ENCODE assay signal across 8 cellular contexts in the genomic region with DNA sequence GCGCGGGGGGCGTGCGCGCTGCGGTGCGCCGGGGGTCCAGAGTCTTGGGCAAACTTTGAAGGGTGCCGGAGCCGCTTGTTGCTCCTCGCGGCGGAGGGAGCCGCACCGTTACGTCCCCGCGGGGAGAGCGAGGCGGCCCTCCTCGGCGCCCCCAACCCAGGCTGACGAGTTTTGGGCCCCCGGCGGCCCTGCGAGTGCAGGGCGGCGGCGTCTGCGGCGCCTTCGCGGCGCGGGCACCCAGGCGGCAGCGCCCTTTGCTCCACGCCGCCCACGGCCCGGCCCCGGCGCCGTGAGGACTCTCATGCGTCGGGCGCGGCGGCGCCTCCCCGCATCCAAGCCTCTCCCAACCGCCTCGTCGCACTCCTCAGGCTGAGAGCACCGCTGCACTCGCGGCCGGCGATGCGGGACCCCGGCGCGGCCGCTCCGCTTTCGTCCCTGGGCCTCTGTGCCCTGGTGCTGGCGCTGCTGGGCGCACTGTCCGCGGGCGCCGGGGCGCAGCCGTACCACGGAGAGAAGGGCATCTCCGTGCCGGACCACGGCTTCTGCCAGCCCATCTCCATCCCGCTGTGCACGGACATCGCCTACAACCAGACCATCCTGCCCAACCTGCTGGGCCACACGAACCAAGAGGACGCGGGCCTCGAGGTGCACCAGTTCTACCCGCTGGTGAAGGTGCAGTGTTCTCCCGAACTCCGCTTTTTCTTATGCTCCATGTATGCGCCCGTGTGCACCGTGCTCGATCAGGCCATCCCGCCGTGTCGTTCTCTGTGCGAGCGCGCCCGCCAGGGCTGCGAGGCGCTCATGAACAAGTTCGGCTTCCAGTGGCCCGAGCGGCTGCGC. TPM values are rescaled to one million over a fixed set of nuclear protein-coding genes. Genes with fewer than 3 reads are reported as not detected.
A peak's percentile ranks its signal among the peaks of the same experiment; 100 is the strongest.
DNase-seq lines count a peak whose midpoint lies in the region; ATAC-seq, FAIRE-seq and TF ChIP-seq lines count a peak whose summit lies in the region.

No MANE protein-coding gene starts in this region.

- H3K18ac ChIP-seq in H1 (ENCODE audit: extremely low read depth, low read length): peak overlapping the region; percentile 96

- no peak overlapping the region for H2BK15ac ChIP-seq in H1 (ENCODE audit: low read length)

- no peak overlapping the region for H3K23ac ChIP-seq in H1 (ENCODE audit: insufficient read length)

- H2BK120ac ChIP-seq in H1 (replicated peaks; ENCODE audit: low read depth, low read length): no peak overlapping the region

- peak overlapping the region; percentile 32 for H3K4ac ChIP-seq in H1 (replicated peaks; ENCODE audit: insufficient read length, low read depth, low read length)

- no peak for FAIRE-seq in H1 (lab: Jason Lieb, UNC)

- peak overlapping the region in 1 of 3 donors; percentile 40 for H3K27ac Mint-ChIP-seq in CD4-positive, CD25-positive, alpha-beta regulatory T cell
- no peak overlapping the region for H3K27ac Mint-ChIP-seq in activated CD4-positive, alpha-beta T cell treated with anti-CD3 and anti-CD28 coated beads for 36 hours

- no peaks in the 10 kb centered on the region for H3K9me3 ChIP-seq in CD4-positive, CD25-positive, alpha-beta regulatory T cell (ENCODE audit: control insufficient read depth in 2 of 2, low read length in 2 of 2)
- H3K9me3 ChIP-seq in HUES48 (ENCODE audit: control insufficient read depth, insufficient read depth, low read length): no peaks in the 10 kb centered on the region
- no peaks in the 10 kb centered on the region for H3K9me3 ChIP-seq in H1 (ENCODE audit: insufficient read depth in 2 of 2, low read depth in 1 of 2, low read length in 1 of 2)
- H3K9me3 ChIP-seq in mucosa of stomach (ENCODE audit: control insufficient read depth, low read length): no peaks in the 10 kb centered on the region
- no peaks in the 10 kb centered on the region for H3K9me3 ChIP-seq in upper lobe of right lung

- TF ChIP-seq CTCF in H1 (IDR thresholded peaks at IDR 0.05; ENCODE audit: control extremely low read depth in 1 of 3, insufficient read depth in 1 of 3, low read depth in 1 of 3, low read length in 3 of 3) (no peak), upper lobe of right lung (IDR thresholded peaks at IDR 0.05) (no peak)

- H3K4me3 ChIP-seq in CD4-positive, CD25-positive, alpha-beta regulatory T cell (ENCODE audit: low read depth, low read length): peak overlapping the region; percentile 37
- H3K4me3 ChIP-seq in HUES48 (ENCODE audit: low read depth, low read length): peak overlapping the region; percentile 93
- H3K4me3 ChIP-seq in H1 (ENCODE audit: extremely low read depth in 1 of 4, insufficient read depth in 2 of 4, low read depth in 3 of 4, low read length in 4 of 4): peak overlapping the region; percentile 78 to 96 (median 93)
- peak overlapping the region; percentile 63 for H3K4me3 ChIP-seq in mucosa of stomach (ENCODE audit: low read length)
- H3K4me3 ChIP-seq in upper lobe of right lung: peak overlapping the region; percentile 72

- H2BK20ac ChIP-seq in H1 (ENCODE audit: low read length): 0 out of 2 replicates have a peak overlapping the region, but pooled peaks have one; percentile 13

- TF ChIP-seq POLR2A in H1 (IDR thresholded peaks at IDR 0.05; ENCODE audit: control extremely low read depth in 1 of 2, low read depth in 2 of 2, low read length in 2 of 2): peak in 1 of 2 experiments; percentile 57; a peak in 1 of 3 replicates

- POLR2A ChIA-PET in activated CD4-positive, alpha-beta T cell treated with anti-CD3 and anti-CD28 coated beads for 36 hours (lab: Charles Lee): no interaction called here
- POLR2A ChIA-PET in H1 (lab: Charles Lee; ENCODE audit: partially characterized antibody): interaction anchor here (0.7 to 2.4 kb wide), 10 partner anchors 10 to 175 kb away, joined by 3 to 11 read pairs (median 4); no protein-coding TSS in a partner anchor

- H2BK12ac ChIP-seq in H1 (ENCODE audit: low read depth, low read length): peak overlapping the region; percentile 88; the same call in 1 of the 2 replicates

- no peak for TF ChIP-seq EP300 in H1 (IDR thresholded peaks at IDR 0.05; ENCODE audit: borderline replicate concordance in 1 of 2, low read depth in 2 of 2, low read length in 2 of 2)

- H3K27me3 Mint-ChIP-seq in CD4-positive, CD25-positive, alpha-beta regulatory T cell: peaks cover 50% of the 10 kb centered on the region
- peaks cover 28% of the 10 kb centered on the region for H3K27me3 Mint-ChIP-seq in activated CD4-positive, alpha-beta T cell treated with anti-CD3 and anti-CD28 coated beads for 36 hours

- peak overlapping the region; percentile 77 for H4K8ac ChIP-seq in H1 (ENCODE audit: extremely low read depth, insufficient read depth, low read length)

- DNase-seq in CD4-positive, CD25-positive, alpha-beta regulatory T cell: peak; percentile 6 to 43 (median 32)
- peak; percentile 59 for DNase-seq in activated CD4-positive, alpha-beta T cell treated with anti-CD3 and anti-CD28 coated beads for 36 hours
- no peak for DNase-seq in H1 (ENCODE audit: low read depth in 1 of 2, low spot score in 2 of 2)
- peak; percentile 76 for DNase-seq in upper lobe of right lung
- DNase-seq in SIG-M5 treated with dmso at 0.1 percent for 504 hours (lab: John Stamatoyannopoulos, UW; ENCODE audit: unreplicated experiment): no peak

- peak overlapping the region; percentile 67 for H3K56ac ChIP-seq in H1 (replicated peaks; ENCODE audit: insufficient read length, low read depth, low read length)

- peaks cover 0 to 19% (median 12%) of the 10 kb centered on the region in 4 donors for H3K4me1 Mint-ChIP-seq in CD4-positive, CD25-positive, alpha-beta regulatory T cell
- H3K4me1 Mint-ChIP-seq in activated CD4-positive, alpha-beta T cell treated with anti-CD3 and anti-CD28 coated beads for 36 hours: peaks cover 15% of the 10 kb centered on the region

- TF ChIP-seq RAD21 in H1 (IDR thresholded peaks at IDR 0.05 in 1 of 2, conservative IDR thresholded peaks at IDR 0.05 in 1 of 2; ENCODE audit: low read depth in 2 of 2, low read length in 2 of 2): no peak

- ATAC-seq in CD4-positive, CD25-positive, alpha-beta regulatory T cell (ENCODE audit: low read depth in 2 of 2): peak in 1 of 2 donors; percentile 6
- ATAC-seq in GM19452 (IDR thresholded peaks at IDR 0.05; ENCODE audit: unreplicated experiment): peak; percentile 3
- ATAC-seq in activated CD4-positive, alpha-beta T cell treated with anti-CD3 and anti-CD28 coated beads for 36 hours: peak; percentile 17
- peak; percentile 29 for ATAC-seq in upper lobe of right lung

- peak overlapping the region; percentile 64 for H4K5ac ChIP-seq in H1 (ENCODE audit: insufficient read length, low read depth, low read length)

- H3K79me2 ChIP-seq in H1 (ENCODE audit: control insufficient read depth in 1 of 2, insufficient read depth in 2 of 2, low read length in 2 of 2): peaks cover 30 to 64% of the 10 kb centered on the region in 2 experiments

- 1% methylated on average over 95 of the region's 105 CpGs; no CpG with 5 or more reads in 1 of the 2 experiments for WGBS in H1 (ENCODE audit: extremely low coverage in 1 of 2, insufficient coverage in 1 of 2, insufficient read length in 1 of 2, insufficient replicate concordance in 2 of 2, low coverage in 1 of 2, low lambda C conversion rate in 2 of 2, missing lambda C conversion rate in 1 of 2), 2 experiments

- intact Hi-C loops in activated CD4-positive, alpha-beta T cell treated with anti-CD3 and anti-CD28 coated beads for 36 hours (cut with DNase I, micrococcal nuclease): loop anchor here (1.0 to 10.0 kb wide), 5 partner anchors 144 to 1072 kb away; a partner anchor contains a TSS
- intact Hi-C loops in upper lobe of right lung (cut with DNase I): no loop called here

- H3K79me1 ChIP-seq in H1 (ENCODE audit: low read depth, low read length): no peaks in the 10 kb centered on the region

- CTCF ChIA-PET in activated CD4-positive, alpha-beta T cell treated with anti-CD3 and anti-CD28 coated beads for 36 hours (lab: Charles Lee): interaction anchor here (1.1 kb wide), 1 partner anchor 10 kb away, joined by 3 read pairs; no protein-coding TSS in a partner anchor
- CTCF ChIA-PET in H1 (lab: Charles Lee; ENCODE audit: partially characterized antibody): interaction anchor here (0.7 to 2.1 kb wide), 10 partner anchors 9 to 175 kb away, joined by 3 to 6 read pairs (median 4); no protein-coding TSS in a partner anchor

- peaks cover 30 to 32% of the 10 kb centered on the region in 2 experiments for H4K20me1 ChIP-seq in H1 (replicated peaks in 1 of 2; ENCODE audit: control insufficient read depth in 1 of 2, insufficient read depth in 2 of 2, low read length in 2 of 2)

- no peak overlapping the region; the same call in 1 of the 2 replicates for H2AK5ac ChIP-seq in H1 (ENCODE audit: low read depth, low read length)

- peaks cover 0 to 2% (median 0%) of the 10 kb centered on the region in 7 donors for H3K9me3 Mint-ChIP-seq in CD4-positive, CD25-positive, alpha-beta regulatory T cell
- H3K9me3 Mint-ChIP-seq in activated CD4-positive, alpha-beta T cell treated with anti-CD3 and anti-CD28 coated beads for 36 hours (ENCODE audit: low read depth): no peaks in the 10 kb centered on the region

- H3K27ac ChIP-seq in CD4-positive, CD25-positive, alpha-beta regulatory T cell (ENCODE audit: insufficient read depth, low read length, poor library complexity, severe bottlenecking): no peak overlapping the region
- H3K27ac ChIP-seq in HUES48 (ENCODE audit: low read depth, low read length) (peak overlapping the region; percentile 95), H1 (ENCODE audit: low read depth, low read length) (peak overlapping the region; percentile 80), upper lobe of right lung (peak overlapping the region; percentile 92)

- H4K91ac ChIP-seq in H1 (replicated peaks; ENCODE audit: insufficient read length, low read length): peak overlapping the region; percentile 70

- no peak overlapping the region for H3K14ac ChIP-seq in H1 (ENCODE audit: insufficient read length)

- H3K4me2 ChIP-seq in H1 (ENCODE audit: insufficient read depth in 1 of 2, low read depth in 2 of 2, low read length in 2 of 2): peak overlapping the region; percentile 61 to 82

- no peak overlapping the region for H2AFZ ChIP-seq in H1 (ENCODE audit: low read length)

- peaks cover 27% of the 10 kb centered on the region for H3K4me1 ChIP-seq in CD4-positive, CD25-positive, alpha-beta regulatory T cell (ENCODE audit: control insufficient read depth, insufficient read depth, low read length, poor library complexity, severe bottlenecking)
- H3K4me1 ChIP-seq in HUES48 (ENCODE audit: control insufficient read depth, insufficient read depth, low read length) (peaks cover 35% of the 10 kb centered on the region), H1 (replicated peaks in 1 of 4; ENCODE audit: control insufficient read depth in 3 of 4, insufficient read depth in 4 of 4, low read length in 3 of 4) (peaks cover 4 to 16% (median 8%) of the 10 kb centered on the region in 4 experiments), mucosa of stomach (ENCODE audit: control insufficient read depth, insufficient read depth, low read length) (peaks cover 23% of the 10 kb centered on the region), upper lobe of right lung (peaks cover 30% of the 10 kb centered on the region)

- H3K9ac ChIP-seq in HUES48 (ENCODE audit: low read depth, low read length): peak overlapping the region; percentile 88
- H3K9ac ChIP-seq in H1 (replicated peaks in 1 of 4; ENCODE audit: extremely low read depth in 1 of 4, low read depth in 3 of 4, low read length in 3 of 4): peak overlapping the region; percentile 79 to 95 (median 84)
- peak overlapping the region; percentile 57 for H3K9ac ChIP-seq in mucosa of stomach (ENCODE audit: low read length)

- peak overlapping the region in 2 of 4 donors; percentile 85 to 91 for H3K4me3 Mint-ChIP-seq in CD4-positive, CD25-positive, alpha-beta regulatory T cell
- peak overlapping the region; percentile 72 for H3K4me3 Mint-ChIP-seq in activated CD4-positive, alpha-beta T cell treated with anti-CD3 and anti-CD28 coated beads for 36 hours

- no peaks in the 10 kb centered on the region for H3K36me3 ChIP-seq in CD4-positive, CD25-positive, alpha-beta regulatory T cell (ENCODE audit: control insufficient read depth, insufficient read depth, low read length)
- H3K36me3 ChIP-seq in HUES48 (ENCODE audit: control insufficient read depth, insufficient read depth, low read length) (peaks cover 41% of the 10 kb centered on the region), H1 (ENCODE audit: control insufficient read depth in 2 of 4, insufficient read depth in 4 of 4, low read length in 3 of 4) (peaks cover 9 to 45% (median 18%) of the 10 kb centered on the region in 4 experiments), mucosa of stomach (ENCODE audit: control insufficient read depth, insufficient read depth, low read length) (no peaks in the 10 kb centered on the region), upper lobe of right lung (no peaks in the 10 kb centered on the region)

- H2BK5ac ChIP-seq in H1 (ENCODE audit: low read depth, low read length): peak overlapping the region; percentile 96

- H3K23me2 ChIP-seq in H1 (ENCODE audit: low read depth, low read length): peaks cover 9% of the 10 kb centered on the region; the same call in 1 of the 2 replicates

- H3K36me3 Mint-ChIP-seq in CD4-positive, CD25-positive, alpha-beta regulatory T cell: no peaks in the 10 kb centered on the region
- no peaks in the 10 kb centered on the region for H3K36me3 Mint-ChIP-seq in activated CD4-positive, alpha-beta T cell treated with anti-CD3 and anti-CD28 coated beads for 36 hours (ENCODE audit: low read depth)

- peaks cover 34% of the 10 kb centered on the region for H3K27me3 ChIP-seq in CD4-positive, CD25-positive, alpha-beta regulatory T cell (ENCODE audit: control insufficient read depth, insufficient read depth, low read length)
- no peaks in the 10 kb centered on the region for H3K27me3 ChIP-seq in HUES48 (ENCODE audit: control insufficient read depth, insufficient read depth, low read length)
- H3K27me3 ChIP-seq in H1 (replicated peaks in 1 of 4; ENCODE audit: control insufficient read depth in 3 of 4, extremely low read depth in 1 of 4, insufficient read depth in 3 of 4, low read length in 3 of 4): no peaks in the 10 kb centered on the region
- peaks cover 36% of the 10 kb centered on the region for H3K27me3 ChIP-seq in mucosa of stomach (ENCODE audit: control insufficient read depth, insufficient read depth, low read length)
- peaks cover 23% of the 10 kb centered on the region for H3K27me3 ChIP-seq in upper lobe of right lung

RNA-seq across cellular contexts. Expression of a gene that starts 0.8 kb away (rescaled TPM):
- total RNA-seq in CD4-positive, CD25-positive, alpha-beta regulatory T cell: 0.42 TPM
- under 1 TPM in 1 of 4 donors, not detected in 3; 0.09 TPM for polyA plus RNA-seq in CD4-positive, CD25-positive, alpha-beta regulatory T cell
- under 1 TPM; 0.58 to 0.94 TPM for total RNA-seq in activated CD4-positive, alpha-beta T cell treated with anti-CD3 and anti-CD28 coated beads for 36 hours
- 246 TPM in 2 replicates for total RNA-seq in H1 (2021; fragmentation: NEBNext Ultra II Directional; extraction: Animal tissue kit (Norgen Biotek cat#: 25700))
- polyA plus RNA-seq in H1 (2011; rRNA removed): 176 and 280 TPM in 2 replicates
- 156 TPM for polyA plus RNA-seq in H1 (2011; cell fraction: cytosol; rRNA removed)
- 238 TPM for polyA plus RNA-seq in H1 (2011; cell fraction: nucleus; rRNA removed)
- polyA plus RNA-seq in H1 (2012, experiment 1 of 2): 145 to 162 TPM (median 157 TPM) in 4 replicates
- polyA plus RNA-seq in H1 (2012, experiment 2 of 2): 136 TPM
- polyA plus RNA-seq in H1 (2013, experiment 1 of 2): 295 TPM
- 302 TPM for polyA plus RNA-seq in H1 (2013, experiment 2 of 2)
- 158 and 159 TPM in 2 replicates for polyA minus RNA-seq in H1 (2011; rRNA and poly(A)+ RNA removed)
- polyA minus RNA-seq in H1 (2011; cell fraction: cytosol; rRNA and poly(A)+ RNA removed): 315 TPM
- polyA minus RNA-seq in H1 (2011; cell fraction: nucleus; rRNA and poly(A)+ RNA removed): 207 TPM
- total RNA-seq in upper lobe of right lung: 13.6 TPM

RNA-seq across cellular contexts. Expression of a gene that starts 38.6 kb away (rescaled TPM):
- not detected for total RNA-seq in CD4-positive, CD25-positive, alpha-beta regulatory T cell
- not detected for polyA plus RNA-seq in CD4-positive, CD25-positive, alpha-beta regulatory T cell
- not detected for total RNA-seq in activated CD4-positive, alpha-beta T cell treated with anti-CD3 and anti-CD28 coated beads for 36 hours
- total RNA-seq in H1 (2021; fragmentation: NEBNext Ultra II Directional; extraction: Animal tissue kit (Norgen Biotek cat#: 25700)): not detected in 2 replicates
- polyA plus RNA-seq in H1 (2011; rRNA removed): 0.02 TPM in 1 of 2 replicates, not detected in the other
- polyA plus RNA-seq in H1 (2011; cell fraction: cytosol; rRNA removed): not detected
- polyA plus RNA-seq in H1 (2011; cell fraction: nucleus; rRNA removed): not detected
- polyA plus RNA-seq in H1 (2012, experiment 1 of 2): not detected in 4 replicates
- polyA plus RNA-seq in H1 (2012, experiment 2 of 2): not detected
- polyA plus RNA-seq in H1 (2013, experiment 1 of 2): not detected
- not detected for polyA plus RNA-seq in H1 (2013, experiment 2 of 2)
- not detected in 2 replicates for polyA minus RNA-seq in H1 (2011; rRNA and poly(A)+ RNA removed)
- polyA minus RNA-seq in H1 (2011; cell fraction: cytosol; rRNA and poly(A)+ RNA removed): not detected
- not detected for polyA minus RNA-seq in H1 (2011; cell fraction: nucleus; rRNA and poly(A)+ RNA removed)
- total RNA-seq in upper lobe of right lung: not detected

Comparison
In these comparisons a context has a peak if more than half of its experiments do, and no peak if none do; other contexts are left out.
1. DNase-seq: peak in CD4-positive, CD25-positive, alpha-beta regulatory T cell (3 of 3), activated CD4-positive, alpha-beta T cell treated with anti-CD3 and anti-CD28 coated beads for 36 hours (single experiment) and upper lobe of right lung (single experiment); none in H1 (0 of 2) and SIG-M5 treated with dmso at 0.1 percent for 504 hours (single experiment).
2. H3K4me3 ChIP-seq: peak in every context shown above with its lines; median percentile 93 in HUES48; 93 in H1; 72 in upper lobe of right lung; 63 in mucosa of stomach; 37 in CD4-positive, CD25-positive, alpha-beta regulatory T cell.
3. RNA of a gene that starts 0.8 kb away (total RNA-seq): 246 TPM in H1; 13.6 TPM in upper lobe of right lung (single experiment), 0.58 to 0.94 TPM in activated CD4-positive, alpha-beta T cell treated with anti-CD3 and anti-CD28 coated beads for 36 hours and 0.42 TPM in CD4-positive, CD25-positive, alpha-beta regulatory T cell (single experiment); every median in the first group is over 10 times any median in the second.
4. Peak in every context shown above with its lines, with median percentiles within 50 percentile points of each other: H3K9ac ChIP-seq.